ENCODE assay signal across 12 cellular contexts in genomic region chr1:92473781-92474495, GRCh38. TPM values are rescaled to one million over a fixed set of nuclear protein-coding genes. Genes with fewer than 3 reads are reported as not detected.
DNase-seq lines count a peak whose midpoint lies in the region; ATAC-seq and TF ChIP-seq lines count a peak whose summit lies in the region.
"Had no signal": no experiment of that assay in that cellular context is flagged by ENCODE, and none has a peak within 500 bp of the region (broad histone marks: within the 10 kb centered on the region; RNA-seq: fewer than 3 reads in every experiment).

No MANE protein-coding gene starts in this region.

- WGBS in stomach, 5 donors, result 70 to 82% (median 71%) methylated on average over 5 of the region's 5 CpGs

- no peaks in the 10 kb centered on the region for H3K4me1 ChIP-seq in stomach

- no peak overlapping the region for H3K4me3 ChIP-seq in stomach

- H3K4me3 Mint-ChIP-seq in activated naive CD8-positive, alpha-beta T cell treated with anti-CD3 and anti-CD28 coated beads, Interleukin-2, amount 50 U/mL, for 24 hours, result peak overlapping the region; percentile 49
- H3K4me3 Mint-ChIP-seq: type B pancreatic cell had no signal

- no peak for TF ChIP-seq CTCF in RWPE1 (conservative IDR thresholded peaks at IDR 0.05; ENCODE audit: low read depth)
- TF ChIP-seq CTCF in stomach (IDR thresholded peaks at IDR 0.05), result no peak

- DNase-seq in activated naive CD8-positive, alpha-beta T cell treated with anti-CD3 and anti-CD28 coated beads, Interleukin-2, amount 50 U/mL, for 24 hours, result no peak
- DNase-seq in NCI-H2029 (lab: John Stamatoyannopoulos, UW), result no peak
- no peak for DNase-seq in RWPE1 (ENCODE audit: low spot score)
- no peak for DNase-seq in SK-N-DZ (ENCODE audit: low spot score)
- no peak for DNase-seq in stomach
- DNase-seq: anterior cingulate cortex, NCI-H2171 treated with DMSO at 0.1 percent for 48 hours had no signal

- POLR2A ChIA-PET in RWPE1 (lab: Yijun Ruan, JAX; ENCODE audit: low non-redundant PET), result no interaction called here

- no peaks in the 10 kb centered on the region for H3K36me3 ChIP-seq in stomach

- H3K9me3 Mint-ChIP-seq in activated naive CD8-positive, alpha-beta T cell treated with anti-CD3 and anti-CD28 coated beads, Interleukin-2, amount 50 U/mL, for 24 hours, result no peaks in the 10 kb centered on the region
- H3K9me3 Mint-ChIP-seq: type B pancreatic cell had no signal

- no peak for TF ChIP-seq EP300 in stomach (IDR thresholded peaks at IDR 0.05)

- intact Hi-C loops in stomach (cut with DNase I; ENCODE audit: low total_unique reads), result no loop called here

- peak; percentile 59 for ATAC-seq in GM18499 (IDR thresholded peaks at IDR 0.05; ENCODE audit: insufficient read depth, unreplicated experiment)
- ATAC-seq in GM19452 (IDR thresholded peaks at IDR 0.05; ENCODE audit: unreplicated experiment), result peak; percentile 49
- ATAC-seq in HG03108 (IDR thresholded peaks at IDR 0.05; ENCODE audit: unreplicated experiment), result peak; percentile 53
- peak; percentile 60 for ATAC-seq in activated naive CD8-positive, alpha-beta T cell treated with anti-CD3 and anti-CD28 coated beads, Interleukin-2, amount 50 U/mL, for 24 hours

- TF ChIP-seq POLR2A in stomach (IDR thresholded peaks at IDR 0.05), result no peak

- peak overlapping the region; percentile 82 for H3K27ac Mint-ChIP-seq in activated naive CD8-positive, alpha-beta T cell treated with anti-CD3 and anti-CD28 coated beads, Interleukin-2, amount 50 U/mL, for 24 hours
- H3K27ac Mint-ChIP-seq: type B pancreatic cell had no signal

- no peak overlapping the region for H3K27ac ChIP-seq in RWPE1
- no peak overlapping the region for H3K27ac ChIP-seq in stomach

- peaks cover 80% of the 10 kb centered on the region for H3K36me3 Mint-ChIP-seq in activated naive CD8-positive, alpha-beta T cell treated with anti-CD3 and anti-CD28 coated beads, Interleukin-2, amount 50 U/mL, for 24 hours (ENCODE audit: low read depth)
- H3K36me3 Mint-ChIP-seq: type B pancreatic cell had no signal

- H3K4me1 Mint-ChIP-seq in activated naive CD8-positive, alpha-beta T cell treated with anti-CD3 and anti-CD28 coated beads, Interleukin-2, amount 50 U/mL, for 24 hours, result peaks cover 71% of the 10 kb centered on the region

- H3K9me3 ChIP-seq in stomach, result no peaks in the 10 kb centered on the region

- no peaks in the 10 kb centered on the region for H3K27me3 Mint-ChIP-seq in activated naive CD8-positive, alpha-beta T cell treated with anti-CD3 and anti-CD28 coated beads, Interleukin-2, amount 50 U/mL, for 24 hours

- H3K27me3 ChIP-seq in stomach, result peaks cover 0 to 21% (median 0%) of the 10 kb centered on the region in 3 donors

- CTCF ChIA-PET in RWPE1 (lab: Yijun Ruan, JAX), result interaction anchor here (0.5 kb wide), 1 partner anchor 30 kb away, joined by 3 read pairs; no protein-coding TSS in a partner anchor

RNA-seq across cellular contexts. Expression of gene GFI1, which starts 12.8 kb away (rescaled TPM):
- polyA plus RNA-seq in SK-N-DZ (2014; cell fraction: cytosol; rRNA removed), result 0.06 TPM in 1 of 2 replicates, not detected in the other
- 0.05 TPM in 1 of 2 replicates, not detected in the other for polyA plus RNA-seq in SK-N-DZ (2014; cell fraction: nucleus; rRNA removed)
- 10 to 100 TPM in 2 of 5 donors, 1 to 10 TPM in 3; 1.2 to 34.4 (median 1.7) TPM for total RNA-seq in stomach
- polyA plus RNA-seq in stomach, result under 1 TPM; 0.37 to 0.61 (median 0.38) TPM
- total RNA-seq: lung microvascular endothelial cell had no signal
